23 cellular contexts compared by ENCODE assay signal in genomic region chr1:177425241-177425640, GRCh38.
"Had no signal": no experiment of that assay in that cellular context is flagged by ENCODE, and none has a peak within 500 bp of the region (broad histone marks: within the 10 kb centered on the region; RNA-seq: fewer than 3 reads in every experiment).

No MANE protein-coding gene starts in this region.

- H3K27ac ChIP-seq: hepatocyte, left ventricle myocardium inferior, ovary, right atrium auricular region, right lobe of liver, stomach, suprapubic skin, thoracic aorta, tibial artery, upper lobe of right lung had no signal

- H3K9me3 ChIP-seq: left ventricle myocardium inferior, ovary, right atrium auricular region, right lobe of liver, stomach, suprapubic skin, thoracic aorta, tibial artery, upper lobe of right lung had no signal

- H3K36me3 ChIP-seq: left ventricle myocardium inferior, ovary, right atrium auricular region, right lobe of liver, stomach, suprapubic skin, thoracic aorta, tibial artery, upper lobe of right lung had no signal

- H3K4me3 ChIP-seq: hepatocyte, left ventricle myocardium inferior, lung, ovary, right atrium auricular region, right lobe of liver, smooth muscle cell, stomach, suprapubic skin, thoracic aorta, tibial artery, upper lobe of right lung had no signal

- H2AFZ ChIP-seq: hepatocyte had no signal

- ATAC-seq: natural killer cell; right lobe of liver; stimulated activated naive B cell treated with anti-CD40 and anti-IgM and Interleukin-4, amounts not matched to agents 10 μg/mL and 1 μg/mL and 100 μg/mL, for 72 hours; stimulated activated naive CD8-positive, alpha-beta T cell treated with anti-CD3 and anti-CD28 coated beads, Interleukin-15, Interleukin-2, amounts not matched to agents 100 U/mL and 50 U/mL, for 24 hours; upper lobe of right lung had no signal

- H3K79me2 ChIP-seq: hepatocyte had no signal

- H3K4me2 ChIP-seq: hepatocyte, smooth muscle cell had no signal

- DNase-seq: islet precursor cell; left ventricle myocardium inferior; mesendoderm; naive B cell; natural killer cell; ovary; right lobe of liver; stimulated activated CD4-positive, alpha-beta T cell treated with anti-CD3 and anti-CD28 coated beads, Interleukin-1b, Interleukin-23, amount 100 ng/mL, for 48 hours; stimulated activated CD4-positive, alpha-beta T cell treated with anti-CD3 and anti-CD28 coated beads, Interleukin-2, amount 100 ng/mL, for 48 hours; stimulated activated CD4-positive, alpha-beta T cell treated with anti-CD3 and anti-CD28 coated beads, Interleukin-4, amount 100 ng/mL, for 4 hours; stimulated activated CD8-positive, alpha-beta memory T cell treated with anti-CD3 and anti-CD28 coated beads, Interleukin-4, amount 100 ng/mL, for 48 hours; stimulated activated naive B cell treated with anti-CD40 and anti-IgM and Interleukin-4, amounts not matched to agents 10 μg/mL and 1 μg/mL and 100 μg/mL, for 72 hours; stimulated activated naive CD8-positive, alpha-beta T cell treated with anti-CD3 and anti-CD28 coated beads, Interleukin-15, Interleukin-2, amounts not matched to agents 100 U/mL and 50 U/mL, for 24 hours; stomach; tibial artery; trophoblast cell; upper lobe of right lung had no signal

- H3K4me1 ChIP-seq: left ventricle myocardium inferior, right atrium auricular region, right lobe of liver, stomach, suprapubic skin, tibial artery, upper lobe of right lung had no signal

- H3K27me3 ChIP-seq: hepatocyte, ovary, right atrium auricular region, right lobe of liver, stomach, suprapubic skin, tibial artery, upper lobe of right lung had no signal
